In genomic region chr17:333626-334396, GRCh38 we compare ENCODE assay signal across 8 cellular contexts. TPM values are rescaled to one million over a fixed set of nuclear protein-coding genes. Genes with fewer than 3 reads are reported as not detected.
DNase-seq lines count a peak whose midpoint lies in the region; ATAC-seq and TF ChIP-seq lines count a peak whose summit lies in the region.

No MANE protein-coding gene starts in this region.

- H3K36me3 ChIP-seq in mammary epithelial cell (ENCODE audit: insufficient read depth, low read length) = no peaks in the 10 kb centered on the region

- peaks cover 31% of the 10 kb centered on the region for H3K4me1 ChIP-seq in mammary epithelial cell (ENCODE audit: insufficient read depth, low read length)

- DNase-seq in G401 (ENCODE audit: low spot score) (peak; percentile 90), mammary epithelial cell (no peak), inferior parietal cortex (ENCODE audit: extremely low spot score) (peak; percentile 48), retinal pigment epithelial cell (ENCODE audit: low read depth) (no peak), KG1 (lab: John Stamatoyannopoulos, UW) (no peak)
- DNase-seq in stimulated activated CD8-positive, alpha-beta memory T cell treated with anti-CD3 and anti-CD28 coated beads, Interleukin-4, amount 100 ng/mL, for 48 hours = no peak
- DNase-seq in activated CD4-positive, alpha-beta T cell treated with anti-CD3 and anti-CD28 coated beads, Interleukin-2, amount 50 U/mL, for 4 hours = no peak

- peak overlapping the region; percentile 93 for H2AFZ ChIP-seq in mammary epithelial cell (ENCODE audit: low read depth, low read length)

- in situ Hi-C loops in G401 (cut with HindIII; ENCODE audit: low sequenced_read_pairs) = no loop called here
- in situ Hi-C loops in mammary epithelial cell (cut with MboI; ENCODE audit: low sequenced_read_pairs in 2 of 2) = no loop called here

- BruUV-seq in mammary epithelial cell (replicated peaks; lab: Mats Ljungman, UMichigan) = no TSS peak

- H3K9me3 ChIP-seq in mammary epithelial cell (replicated peaks; ENCODE audit: insufficient read depth, low read length) = no peaks in the 10 kb centered on the region

- no peak for TF ChIP-seq CTCF in mammary epithelial cell (conservative IDR thresholded peaks at IDR 0.05 in 1 of 2, IDR thresholded peaks at IDR 0.05 in 1 of 2; ENCODE audit: extremely low read depth in 1 of 2, insufficient read depth in 1 of 2, low read depth in 1 of 2, low read length in 2 of 2)
- TF ChIP-seq CTCF in retinal pigment epithelial cell (conservative IDR thresholded peaks at IDR 0.05; ENCODE audit: low read depth, low read length) = no peak

- H3K4me3 ChIP-seq in mammary epithelial cell (replicated peaks in 1 of 3; ENCODE audit: insufficient read depth in 1 of 3, low read depth in 2 of 3, low read length in 3 of 3) = no peak overlapping the region
- H3K4me3 ChIP-seq in retinal pigment epithelial cell (ENCODE audit: low read length) = peak overlapping the region; percentile 43

- no peak overlapping the region for H3K27ac ChIP-seq in mammary epithelial cell (ENCODE audit: insufficient read depth, low read depth, low read length)

- no peaks in the 10 kb centered on the region for H3K79me2 ChIP-seq in mammary epithelial cell (ENCODE audit: insufficient read depth, low read length)

- dilution Hi-C loops in mammary epithelial cell (cut with HindIII; ENCODE audit: low sequenced_read_pairs) = no loop called here

- intact Hi-C loops in mammary epithelial cell (cut with micrococcal nuclease) = no loop called here

- CTCF ChIA-PET in mammary epithelial cell (lab: Charles Lee; ENCODE audit: low non-redundant PET) = no interaction called here

- no peak for ATAC-seq in HG02870 (IDR thresholded peaks at IDR 0.05; ENCODE audit: unreplicated experiment)

- H4K20me1 ChIP-seq in mammary epithelial cell (ENCODE audit: insufficient read depth, low read length) = no peaks in the 10 kb centered on the region

- peak overlapping the region; percentile 80 for H3K4me2 ChIP-seq in mammary epithelial cell (ENCODE audit: insufficient read depth, low read depth, low read length)

- no peaks in the 10 kb centered on the region for H3K27me3 ChIP-seq in mammary epithelial cell (ENCODE audit: insufficient read depth, low read length)

- H3K9ac ChIP-seq in mammary epithelial cell (ENCODE audit: insufficient read depth, low read length) = no peak overlapping the region

- 47% methylated on average over 12 of the region's 23 CpGs for WGBS in mammary epithelial cell (ENCODE audit: low coverage, missing lambda C conversion rate)

RNA-seq across cellular contexts. Expression of gene RPH3AL, which starts 18.8 kb away (rescaled TPM):
- 6.9 and 17.8 TPM in 2 replicates for total RNA-seq in G401 (2014; rRNA removed; shearing (Covaris generic))
- 1 to 10 TPM; 2.9 to 7.3 TPM for total RNA-seq in mammary epithelial cell
- polyA plus RNA-seq in mammary epithelial cell = 1.7 TPM
- polyA minus RNA-seq in mammary epithelial cell = 0.98 TPM

Comparison
In these comparisons a context has a peak if more than half of its experiments do, and no peak if none do; other contexts are left out.
1. DNase-seq: peak in G401 (single experiment) and inferior parietal cortex (single experiment); none in mammary epithelial cell (single experiment), retinal pigment epithelial cell (single experiment), stimulated activated CD8-positive, alpha-beta memory T cell treated with anti-CD3 and anti-CD28 coated beads, Interleukin-4, amount 100 ng/mL, for 48 hours (single experiment), KG1 (single experiment) and activated CD4-positive, alpha-beta T cell treated with anti-CD3 and anti-CD28 coated beads, Interleukin-2, amount 50 U/mL, for 4 hours (0 of 2).